In the genomic region with DNA sequence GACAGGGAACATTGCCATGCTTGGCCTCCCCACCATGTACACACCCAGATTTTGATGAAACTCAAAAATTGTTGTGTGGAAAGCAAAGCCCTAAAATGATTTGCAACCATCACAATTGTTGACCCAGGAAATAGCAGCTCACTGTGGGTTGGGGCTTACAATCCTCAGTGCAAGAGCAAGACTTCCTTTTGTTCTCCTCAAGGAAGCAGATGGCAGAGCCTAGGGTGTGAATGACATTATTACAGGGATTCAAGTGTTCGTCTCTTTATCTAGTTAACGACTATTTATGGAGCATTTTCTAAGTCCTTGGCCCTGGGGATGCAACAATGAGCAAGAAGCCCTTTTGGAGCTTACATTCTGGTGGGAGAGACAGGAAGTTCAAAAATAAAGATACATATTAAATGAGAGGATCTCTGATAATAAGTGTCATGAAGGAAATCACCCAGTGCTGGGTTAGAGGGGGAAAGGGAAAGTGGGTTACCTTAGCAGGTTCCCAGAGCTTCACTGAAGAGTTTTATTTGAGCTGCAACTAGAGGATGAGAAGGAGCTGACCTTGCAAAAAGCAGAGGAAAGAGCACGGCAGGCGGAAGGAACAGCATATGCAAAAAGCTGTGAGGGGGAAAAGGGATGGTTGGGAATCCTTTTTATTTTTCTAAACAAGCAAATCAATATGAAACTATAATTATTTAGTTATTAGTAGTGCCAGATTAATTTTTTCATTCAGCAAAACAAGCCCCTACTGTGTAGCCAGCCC, we compare ENCODE assay signal across 9 cellular contexts. TPM values are rescaled to one million over a fixed set of nuclear protein-coding genes. Genes with fewer than 3 reads are reported as not detected.
A peak's percentile ranks its signal among the peaks of the same experiment; 100 is the strongest.
DNase-seq lines count a peak whose midpoint lies in the region; ATAC-seq and TF ChIP-seq lines count a peak whose summit lies in the region.
"Had no signal": no experiment of that assay in that cellular context is flagged by ENCODE, and none has a peak within 500 bp of the region (broad histone marks: within the 10 kb centered on the region; RNA-seq: fewer than 3 reads in every experiment).

No MANE protein-coding gene starts in this region.

- WGBS in GM23248 (ENCODE audit: low coverage in 1 of 2, low lambda C conversion rate in 2 of 2, missing lambda C conversion rate in 2 of 2), 2 experiments = 57 to 63% methylated on average over 4 of the region's 4 CpGs

- POLR2A ChIA-PET in CD4-positive, alpha-beta T cell (lab: Charles Lee) = interaction anchor here (0.8 to 14.0 kb wide), 9 partner anchors 15 to 52 kb away, joined by 3 to 180 read pairs (median 15); partner anchors contain the start of gene ID3

- ATAC-seq in CD4-positive, alpha-beta T cell (ENCODE audit: poor library complexity) = no peak
- ATAC-seq in memory B cell (ENCODE audit: low read depth) = no peak
- no peak for ATAC-seq in HG03196 (IDR thresholded peaks at IDR 0.05; ENCODE audit: unreplicated experiment)
- no peak for ATAC-seq in GM19397 (IDR thresholded peaks at IDR 0.05; ENCODE audit: unreplicated experiment)
- ATAC-seq: left lobe of liver had no signal

- H3K4me2 ChIP-seq in GM23248 (ENCODE audit: unreplicated experiment) = no peak overlapping the region

- intact Hi-C loops in CD4-positive, alpha-beta T cell (cut with DNase I, micrococcal nuclease) = loop anchor here in 1 of 2 experiments (2.0 kb wide), 1 partner anchor 13 kb away; no protein-coding TSS in a partner anchor

- no peaks in the 10 kb centered on the region for H3K27me3 Mint-ChIP-seq in CD4-positive, alpha-beta T cell
- H3K27me3 Mint-ChIP-seq in memory B cell = no peaks in the 10 kb centered on the region

- CTCF ChIA-PET in CD4-positive, alpha-beta T cell (lab: Charles Lee) = interaction anchor here (5.1 to 5.2 kb wide), 2 partner anchors 37 to 40 kb away, joined by 24 to 31 read pairs; no protein-coding TSS in a partner anchor

- no peaks in the 10 kb centered on the region for H4K20me1 ChIP-seq in GM23248 (ENCODE audit: insufficient read depth)

- H3K36me3 ChIP-seq in GM23248 (ENCODE audit: low read depth) (no peaks in the 10 kb centered on the region), SJCRH30 (no peaks in the 10 kb centered on the region)
- H3K36me3 ChIP-seq: right atrium auricular region had no signal

- peak overlapping the region; percentile 78 for H3K27ac Mint-ChIP-seq in CD4-positive, alpha-beta T cell
- H3K27ac Mint-ChIP-seq in memory B cell = peak overlapping the region; percentile 42

- H3K9me2 ChIP-seq in GM23248 (ENCODE audit: insufficient read depth) = no peaks in the 10 kb centered on the region

- H3K27ac ChIP-seq in CD4-positive, alpha-beta T cell (ENCODE audit: low read depth, low read length) = no peak overlapping the region
- H3K27ac ChIP-seq in GM23248 (no peak overlapping the region), SJCRH30 (peak overlapping the region; percentile 34; the same call in 1 of the 2 replicates)
- H3K27ac ChIP-seq: right atrium auricular region had no signal

- no peaks in the 10 kb centered on the region for H3F3A ChIP-seq in GM23248 (ENCODE audit: insufficient read depth)

- H3K9ac ChIP-seq in GM23248 = no peak overlapping the region

- H2AFZ ChIP-seq in GM23248 = peak overlapping the region; percentile 24

- no peaks in the 10 kb centered on the region for H3K9me3 ChIP-seq in CD4-positive, alpha-beta T cell (ENCODE audit: control insufficient read depth, low read length)
- no peaks in the 10 kb centered on the region for H3K9me3 ChIP-seq in GM23248 (ENCODE audit: low read depth)
- H3K9me3 ChIP-seq in SJCRH30 (replicated peaks) = no peaks in the 10 kb centered on the region
- H3K9me3 ChIP-seq: right atrium auricular region had no signal

- no peaks in the 10 kb centered on the region for H3K9me3 Mint-ChIP-seq in CD4-positive, alpha-beta T cell
- H3K9me3 Mint-ChIP-seq in memory B cell = no peaks in the 10 kb centered on the region

- no peaks in the 10 kb centered on the region for H3K36me3 Mint-ChIP-seq in CD4-positive, alpha-beta T cell (ENCODE audit: low read depth)
- no peaks in the 10 kb centered on the region for H3K36me3 Mint-ChIP-seq in memory B cell

- no peak for TF ChIP-seq CTCF in CD4-positive, alpha-beta T cell (IDR thresholded peaks at IDR 0.05)

- H3K27me3 ChIP-seq in CD4-positive, alpha-beta T cell (ENCODE audit: control insufficient read depth, insufficient read depth, low read length) = no peaks in the 10 kb centered on the region
- no peaks in the 10 kb centered on the region for H3K27me3 ChIP-seq in GM23248 (replicated peaks; ENCODE audit: insufficient read depth)
- H3K27me3 ChIP-seq in SJCRH30 = no peaks in the 10 kb centered on the region
- H3K27me3 ChIP-seq: right atrium auricular region had no signal

- peaks cover 88% of the 10 kb centered on the region for H3K4me1 Mint-ChIP-seq in CD4-positive, alpha-beta T cell (ENCODE audit: low read depth)
- H3K4me1 Mint-ChIP-seq in memory B cell = peaks cover 76% of the 10 kb centered on the region

- H3K4me3 Mint-ChIP-seq in CD4-positive, alpha-beta T cell = peak overlapping the region; percentile 51
- H3K4me3 Mint-ChIP-seq in memory B cell = no peak overlapping the region

- no peak for DNase-seq in CD4-positive, alpha-beta T cell
- DNase-seq in GM23248 (no peak), SJCRH30 (no peak), memory B cell (ENCODE audit: low spot score in 2 of 2) (no peak)
- no peak for DNase-seq in activated CD4-positive, CD25-positive, alpha-beta regulatory T cell (lab: John Stamatoyannopoulos, UW)

- H3K79me2 ChIP-seq in GM23248 (ENCODE audit: insufficient read depth) = no peaks in the 10 kb centered on the region

- H3K4me3 ChIP-seq in GM23248 = no peak overlapping the region
- H3K4me3 ChIP-seq in SJCRH30 = no peak overlapping the region
- H3K4me3 ChIP-seq: right atrium auricular region had no signal

- in situ Hi-C loops in GM23248 (cut with MboI) = no loop called here

- H3K4me1 ChIP-seq in GM23248 (ENCODE audit: insufficient read depth) = peaks cover 10% of the 10 kb centered on the region
- H3K4me1 ChIP-seq in SJCRH30 = peaks cover 60% of the 10 kb centered on the region

RNA-seq across cellular contexts. Expression of gene ID3, which starts 38.5 kb away (rescaled TPM):
- 10 to 100 TPM; 89.8 to 90.4 TPM for total RNA-seq in CD4-positive, alpha-beta T cell
- 332 and 376 TPM in 2 replicates for total RNA-seq in GM23248 (2014; rRNA removed; shearing (Covaris generic))
- polyA plus RNA-seq in GM23248 (2016; fragmentation: Nextera tagmentation; extraction: Ambion mirVana) = 680 and 684 TPM in 2 replicates
- 332 and 336 TPM in 2 replicates for total RNA-seq in SJCRH30 (2014; rRNA removed; shearing (Covaris generic))
